Comparison of ENCODE assay signal across 29 cellular contexts in genomic region chr19:39595950-39596349, GRCh38. TPM values are rescaled to one million over a fixed set of nuclear protein-coding genes. Genes with fewer than 3 reads are reported as not detected.
A peak's percentile ranks its signal among the peaks of the same experiment; 100 is the strongest.
DNase-seq lines count a peak whose midpoint lies in the region; ATAC-seq, FAIRE-seq and TF ChIP-seq lines count a peak whose summit lies in the region.
"Had no signal": no experiment of that assay in that cellular context is flagged by ENCODE, and none has a peak within 500 bp of the region (broad histone marks: within the 10 kb centered on the region; RNA-seq: fewer than 3 reads in every experiment).

No MANE protein-coding gene starts in this region.

- peaks cover 0 to 28% (median 2%) of the 10 kb centered on the region in 3 donors for H3K36me3 Mint-ChIP-seq in naive thymus-derived CD8-positive, alpha-beta T cell
- H3K36me3 Mint-ChIP-seq: CD4-positive, alpha-beta memory T cell had no signal

- peaks cover 49 to 83% (median 55%) of the 10 kb centered on the region in 5 donors for H3K27me3 Mint-ChIP-seq in naive thymus-derived CD8-positive, alpha-beta T cell

- no peak for FAIRE-seq in urothelium cell line (lab: Jason Lieb, UNC)
- FAIRE-seq: GM12878, HTR-8/SVneo, K562 had no signal

- TF ChIP-seq CTCF in RWPE2 (IDR thresholded peaks at IDR 0.05; ENCODE audit: poor library complexity, severe bottlenecking): no peak

- H3K4me1 Mint-ChIP-seq in naive thymus-derived CD8-positive, alpha-beta T cell: no peaks in the 10 kb centered on the region
- H3K4me1 Mint-ChIP-seq: CD4-positive, alpha-beta memory T cell had no signal

- H3K9me3 ChIP-seq in RWPE2 (ENCODE audit: severe bottlenecking): no peaks in the 10 kb centered on the region
- H3K9me3 ChIP-seq: MG63, Peyer's patch had no signal

- peaks cover 0 to 22% (median 8%) of the 10 kb centered on the region in 9 donors for H3K9me3 Mint-ChIP-seq in naive thymus-derived CD8-positive, alpha-beta T cell

- H3K4me3 ChIP-seq in RWPE2 (ENCODE audit: severe bottlenecking): no peak overlapping the region
- H3K4me3 ChIP-seq: GM12878, K562, MG63, Peyer's patch had no signal

- no peak overlapping the region for H3K4me3 Mint-ChIP-seq in naive thymus-derived CD8-positive, alpha-beta T cell
- H3K4me3 Mint-ChIP-seq: CD4-positive, alpha-beta memory T cell had no signal

- POLR2A ChIA-PET in naive thymus-derived CD8-positive, alpha-beta T cell (lab: Charles Lee): no interaction called here

- no peaks in the 10 kb centered on the region for H3K4me1 ChIP-seq in RWPE2 (ENCODE audit: insufficient read depth, poor library complexity, severe bottlenecking)
- H3K4me1 ChIP-seq: Peyer's patch had no signal

- H3K27ac Mint-ChIP-seq in naive thymus-derived CD8-positive, alpha-beta T cell: no peak overlapping the region
- H3K27ac Mint-ChIP-seq: CD4-positive, alpha-beta memory T cell had no signal

- DNase-seq in Daoy (ENCODE audit: low read depth): peak; percentile 35
- peak; percentile 7 for DNase-seq in M059J (ENCODE audit: low read depth)
- no peak for DNase-seq in RWPE2 (ENCODE audit: low spot score)
- DNase-seq in urothelium cell line (ENCODE audit: low spot score): peak; percentile 38
- DNase-seq in naive thymus-derived CD8-positive, alpha-beta T cell: no peak
- DNase-seq: C1 segment of cervical spinal cord; CD4-positive, alpha-beta memory T cell; COR-L47; DMS53; GDM1; GOT3; HCEC 1CT; Kasumi-1; MG63; NCI-H1105 treated with DMSO at 0.1 percent for 48 hours; NCI-H146; NCI-H1930; NCI-H446 treated with DMSO at 0.1 percent for 48 hours; NCI-H526 treated with DMSO at 0.1 percent for 48 hours; Peyer's patch; SHP77 had no signal

- H3K27me3 ChIP-seq in RWPE2 (ENCODE audit: insufficient read depth, poor library complexity, severe bottlenecking): peaks cover 5% of the 10 kb centered on the region
- H3K27me3 ChIP-seq: Peyer's patch had no signal

- no peak overlapping the region for H3K27ac ChIP-seq in RWPE2 (ENCODE audit: poor library complexity, severe bottlenecking)
- H3K27ac ChIP-seq: Peyer's patch had no signal

- ATAC-seq in RWPE2 (ENCODE audit: low read depth) (peak; percentile 55), HG02938 (IDR thresholded peaks at IDR 0.05; ENCODE audit: unreplicated experiment) (no peak), GM21526 (IDR thresholded peaks at IDR 0.05; ENCODE audit: low FRiP score, unreplicated experiment) (no peak)
- ATAC-seq in naive thymus-derived CD8-positive, alpha-beta T cell: no peak
- ATAC-seq: GM12878, K562 had no signal

- no peaks in the 10 kb centered on the region for H3K36me3 ChIP-seq in RWPE2 (ENCODE audit: low read depth)
- H3K36me3 ChIP-seq: MG63, Peyer's patch had no signal

RNA-seq across cellular contexts. Expression of gene LGALS13, which starts 6.4 kb away (rescaled TPM):
- not detected in 2 replicates for total RNA-seq in Daoy (2014; rRNA removed; shearing (Covaris generic))
- not detected in 2 replicates for total RNA-seq in M059J (2014; rRNA removed; shearing (Covaris generic))
- not detected for total RNA-seq in naive thymus-derived CD8-positive, alpha-beta T cell
- polyA plus RNA-seq in naive thymus-derived CD8-positive, alpha-beta T cell: not detected
- total RNA-seq: A673; CD4-positive, alpha-beta memory T cell; GM12878; Peyer's patch; SK-MEL-5; T-helper 1 cell treated with Interleukin-12 subunit alpha and Interleukin-12 subunit beta and Interleukin-4 antibody, amounts not matched to agents 30 ng/mL and 1 ng/mL, for 36 hours had no signal
- polyA plus RNA-seq: CD4-positive, alpha-beta memory T cell; GM12878 had no signal

RNA-seq across cellular contexts. Expression of gene EID2, which starts 56.0 kb away (rescaled TPM):
- total RNA-seq in Daoy (2014; rRNA removed; shearing (Covaris generic)): 13.0 and 16.1 TPM in 2 replicates
- total RNA-seq in M059J (2014; rRNA removed; shearing (Covaris generic)): 16.4 and 20.0 TPM in 2 replicates
- 10 to 100 TPM; 20.3 to 21.2 TPM for total RNA-seq in naive thymus-derived CD8-positive, alpha-beta T cell
- 10 to 100 TPM; 19.8 to 37.1 (median 22.1) TPM for polyA plus RNA-seq in naive thymus-derived CD8-positive, alpha-beta T cell

RNA-seq across cellular contexts. Expression of gene LGALS16, which starts 59.8 kb away (rescaled TPM):
- total RNA-seq in Daoy (2014; rRNA removed; shearing (Covaris generic)): not detected in 2 replicates
- not detected in 2 replicates for total RNA-seq in M059J (2014; rRNA removed; shearing (Covaris generic))
- not detected for total RNA-seq in naive thymus-derived CD8-positive, alpha-beta T cell
- not detected for polyA plus RNA-seq in naive thymus-derived CD8-positive, alpha-beta T cell
- total RNA-seq: A673; CD4-positive, alpha-beta memory T cell; GM12878; K562; Peyer's patch; SK-MEL-5; T-helper 1 cell treated with Interleukin-12 subunit alpha and Interleukin-12 subunit beta and Interleukin-4 antibody, amounts not matched to agents 30 ng/mL and 1 ng/mL, for 36 hours had no signal
- polyA plus RNA-seq: CD4-positive, alpha-beta memory T cell; GM12878; K562 had no signal

Comparison
In these comparisons a context has a peak if more than half of its experiments do, and no peak if none do; other contexts are left out.
1. DNase-seq: peak in Daoy (single experiment), M059J (single experiment) and urothelium cell line (single experiment); none in RWPE2 (single experiment) and naive thymus-derived CD8-positive, alpha-beta T cell (0 of 10).